27 cellular contexts compared by ENCODE assay signal in the genomic region with DNA sequence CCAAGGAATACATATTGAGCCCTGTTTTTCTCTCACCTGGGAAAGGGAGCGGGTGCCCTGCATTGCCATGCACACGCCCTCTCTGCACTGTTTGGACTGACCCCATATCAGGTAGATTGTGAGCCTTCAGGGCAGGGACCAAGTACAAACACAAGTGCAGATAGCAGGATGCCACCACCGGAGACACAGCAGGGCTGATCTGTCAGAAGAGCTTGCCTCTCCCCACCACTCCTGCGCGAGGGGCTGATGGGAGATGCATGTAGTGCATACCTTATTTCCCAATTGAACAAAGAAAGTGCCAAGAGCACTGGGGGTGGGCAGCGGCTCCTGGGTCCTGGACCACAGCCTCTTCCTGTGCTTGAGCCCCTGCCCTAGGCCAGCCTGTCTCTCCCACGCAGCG. TPM values are rescaled to one million over a fixed set of nuclear protein-coding genes. Genes with fewer than 3 reads are reported as not detected.
DNase-seq lines count a peak whose midpoint lies in the region; ATAC-seq and TF ChIP-seq lines count a peak whose summit lies in the region.
"Had no signal": no experiment of that assay in that cellular context is flagged by ENCODE, and none has a peak within 500 bp of the region (broad histone marks: within the 10 kb centered on the region; RNA-seq: fewer than 3 reads in every experiment).

No MANE protein-coding gene starts in this region.

- H2BK12ac ChIP-seq in trophoblast cell (ENCODE audit: low read length): peak overlapping the region; percentile 28

- no peak overlapping the region for H4K12ac ChIP-seq in trophoblast cell (ENCODE audit: low read depth, low read length)

- no peak for TF ChIP-seq POLR2A in prostate gland (IDR thresholded peaks at IDR 0.05)

- TF ChIP-seq CTCF in Caco-2 (IDR thresholded peaks at IDR 0.05; ENCODE audit: insufficient read depth in 1 of 2, low read depth in 1 of 2, low read length in 1 of 2, severe bottlenecking in 1 of 2, unreplicated experiment in 1 of 2): no peak
- TF ChIP-seq CTCF in Panc1 (IDR thresholded peaks at IDR 0.05): no peak
- TF ChIP-seq CTCF in PC-3 (conservative IDR thresholded peaks at IDR 0.05; ENCODE audit: low read depth, low read length): no peak
- TF ChIP-seq CTCF in prostate gland (IDR thresholded peaks at IDR 0.05): no peak
- no peak for TF ChIP-seq CTCF in mesothelial cell of epicardium (IDR thresholded peaks at IDR 0.05; ENCODE audit: unreplicated experiment)

- H3K9me3 Mint-ChIP-seq in Caco-2 (ENCODE audit: unreplicated experiment): peaks cover 12% of the 10 kb centered on the region
- peaks cover 22% of the 10 kb centered on the region for H3K9me3 Mint-ChIP-seq in mesothelial cell of epicardium
- H3K9me3 Mint-ChIP-seq: activated naive CD4-positive, alpha-beta T cell treated with anti-CD3 and anti-CD28 coated beads, Interleukin-2, amount 10 ng/mL, durations not matched to agents 7 days and 5 days had no signal

- H3K27ac ChIP-seq in Panc1 (ENCODE audit: low read length) (no peak overlapping the region), trophoblast cell (ENCODE audit: low read depth, low read length) (no peak overlapping the region), PC-3 (ENCODE audit: low read length) (no peak overlapping the region), prostate gland (no peak overlapping the region)
- H3K27ac ChIP-seq: adrenal gland, gastrocnemius medialis, neutrophil, testis, vagina had no signal

- ATAC-seq in Panc1 (peak; percentile 25), left colon (peak; percentile 47), PC-3 (no peak), HG02981 (IDR thresholded peaks at IDR 0.05; ENCODE audit: unreplicated experiment) (no peak)
- ATAC-seq: activated CD8-positive, alpha-beta T cell treated with anti-CD3 and anti-CD28 coated beads for 36 hours; gastrocnemius medialis had no signal

- POLR2A ChIA-PET in Caco-2 (lab: Charles Lee): no interaction called here
- POLR2A ChIA-PET in Panc1 (lab: Charles Lee): no interaction called here
- POLR2A ChIA-PET in PC-3 (lab: Charles Lee; ENCODE audit: unreplicated experiment): no interaction called here

- H3K27ac Mint-ChIP-seq in Caco-2 (ENCODE audit: unreplicated experiment) (peak overlapping the region; percentile 51), mesothelial cell of epicardium (no peak overlapping the region)
- H3K27ac Mint-ChIP-seq: activated CD8-positive, alpha-beta T cell treated with anti-CD3 and anti-CD28 coated beads for 36 hours; activated naive CD4-positive, alpha-beta T cell treated with anti-CD3 and anti-CD28 coated beads, Interleukin-2, amount 10 ng/mL, durations not matched to agents 7 days and 5 days; activated T-helper 1 cell treated with anti-CD3 and anti-CD28 coated beads, Interleukin-12 subunit alpha, Interleukin-12 subunit beta, Interleukin-2, Interleukin-4 antibody, amounts not matched to agents 30 ng/mL and 10 ng/mL and 1 ng/mL, durations not matched to agents 14 hours and 24 hours and 36 hours; CD4-positive, alpha-beta T cell had no signal

- peaks cover 8% of the 10 kb centered on the region for H3K4me1 Mint-ChIP-seq in Caco-2 (ENCODE audit: low read depth, unreplicated experiment)
- peaks cover 4% of the 10 kb centered on the region for H3K4me1 Mint-ChIP-seq in mesothelial cell of epicardium
- H3K4me1 Mint-ChIP-seq: activated naive CD4-positive, alpha-beta T cell treated with anti-CD3 and anti-CD28 coated beads, Interleukin-2, amount 10 ng/mL, durations not matched to agents 7 days and 5 days had no signal

- intact Hi-C loops in Caco-2 (cut with micrococcal nuclease; ENCODE audit: unreplicated experiment): loop anchor here (1.0 to 5.0 kb wide), 2 partner anchors 19 to 46 kb away; no protein-coding TSS in a partner anchor
- intact Hi-C loops in Panc1 (cut with micrococcal nuclease; ENCODE audit: unreplicated experiment): no loop called here
- intact Hi-C loops in left colon (cut with DNase I, micrococcal nuclease): no loop called here
- intact Hi-C loops in PC-3 (cut with micrococcal nuclease): no loop called here
- intact Hi-C loops in prostate gland (cut with DNase I): no loop called here

- in situ Hi-C loops in Panc1 (cut with HindIII; ENCODE audit: low pct_unique_long_range_greater_than_20kb, low sequenced_read_pairs): no loop called here

- H3K23ac ChIP-seq in trophoblast cell (ENCODE audit: low read length): no peak overlapping the region

- H3K4me3 Mint-ChIP-seq in Caco-2 (ENCODE audit: unreplicated experiment) (no peak overlapping the region), mesothelial cell of epicardium (no peak overlapping the region)
- H3K4me3 Mint-ChIP-seq: activated CD8-positive, alpha-beta T cell treated with anti-CD3 and anti-CD28 coated beads for 36 hours; activated naive CD4-positive, alpha-beta T cell treated with anti-CD3 and anti-CD28 coated beads, Interleukin-2, amount 10 ng/mL, durations not matched to agents 7 days and 5 days; activated T-helper 1 cell treated with anti-CD3 and anti-CD28 coated beads, Interleukin-12 subunit alpha, Interleukin-12 subunit beta, Interleukin-2, Interleukin-4 antibody, amounts not matched to agents 30 ng/mL and 10 ng/mL and 1 ng/mL, durations not matched to agents 14 hours and 24 hours and 36 hours; CD4-positive, alpha-beta T cell had no signal

- WGBS in trophoblast cell (ENCODE audit: extremely low coverage, insufficient coverage, insufficient read length): no CpG with 5 or more reads among the region's 8 CpGs
- 94% methylated on average over 8 of the region's 8 CpGs for WGBS in prostate gland

- no peak overlapping the region for H2BK120ac ChIP-seq in trophoblast cell (ENCODE audit: insufficient read depth, low read length, poor library complexity)

- no peak overlapping the region for H3K14ac ChIP-seq in trophoblast cell (ENCODE audit: low read length)

- H3K36me3 ChIP-seq in Caco-2 (ENCODE audit: control insufficient read depth, insufficient read depth, low read length): no peaks in the 10 kb centered on the region
- H3K36me3 ChIP-seq in Panc1 (ENCODE audit: control insufficient read depth, insufficient read depth, low read length): no peaks in the 10 kb centered on the region
- no peaks in the 10 kb centered on the region for H3K36me3 ChIP-seq in trophoblast cell (ENCODE audit: control insufficient read depth in 1 of 2, insufficient read depth in 2 of 2, low read length in 2 of 2)
- H3K36me3 ChIP-seq in PC-3 (ENCODE audit: low read depth, low read length): no peaks in the 10 kb centered on the region
- H3K36me3 ChIP-seq in prostate gland: no peaks in the 10 kb centered on the region
- H3K36me3 ChIP-seq: adrenal gland, gastrocnemius medialis, neutrophil, vagina had no signal

- H3K36me3 Mint-ChIP-seq in Caco-2 (ENCODE audit: insufficient read depth, unreplicated experiment) (no peaks in the 10 kb centered on the region), mesothelial cell of epicardium (peaks cover 5% of the 10 kb centered on the region)
- H3K36me3 Mint-ChIP-seq: activated naive CD4-positive, alpha-beta T cell treated with anti-CD3 and anti-CD28 coated beads, Interleukin-2, amount 10 ng/mL, durations not matched to agents 7 days and 5 days had no signal

- peak overlapping the region; percentile 9 for H3K18ac ChIP-seq in trophoblast cell (ENCODE audit: low read length)

- H3K79me1 ChIP-seq in trophoblast cell (ENCODE audit: low read length): peaks cover 10% of the 10 kb centered on the region

- peak in 1 of 2 experiments; percentile 11 for DNase-seq in Caco-2
- no peak for DNase-seq in Panc1 (ENCODE audit: low read depth, low spot score)
- DNase-seq in left colon: peak in 1 of 2 donors; percentile 28
- no peak for DNase-seq in trophoblast cell
- no peak for DNase-seq in PC-3
- DNase-seq in prostate gland (ENCODE audit: low spot score): no peak
- DNase-seq in mesothelial cell of epicardium (ENCODE audit: low spot score in 2 of 2, unreplicated experiment in 2 of 2): no peak
- DNase-seq: activated CD8-positive, alpha-beta memory T cell treated with anti-CD3 and anti-CD28 coated beads, Interleukin-2, amount 50 U/mL, for 48 hours; activated CD8-positive, alpha-beta T cell treated with anti-CD3 and anti-CD28 coated beads for 36 hours; activated naive CD4-positive, alpha-beta T cell treated with anti-CD3 and anti-CD28 coated beads, Interleukin-2, amount 10 ng/mL, durations not matched to agents 7 days and 5 days; adrenal gland; CD4-positive, alpha-beta T cell; DMS 273 treated with DMSO at 0.1 percent for 48 hours; gastrocnemius medialis; hippocampal formation; Kasumi-1; NCI-H748 treated with DMSO at 0.1 percent for 48 hours; SHP77 treated with DMSO at 0.1 percent for 48 hours; stimulated activated naive CD4-positive, alpha-beta T cell; testis had no signal

- H3K79me2 ChIP-seq in trophoblast cell (ENCODE audit: control insufficient read depth, insufficient read depth, low read length, poor library complexity) (no peaks in the 10 kb centered on the region), PC-3 (ENCODE audit: low read length) (no peaks in the 10 kb centered on the region)

- H3K9me2 ChIP-seq in PC-3 (replicated peaks; ENCODE audit: low read length): no peaks in the 10 kb centered on the region

- H4K91ac ChIP-seq in trophoblast cell (ENCODE audit: low read depth, low read length): no peak overlapping the region

- H3K9ac ChIP-seq in trophoblast cell (ENCODE audit: low read length) (no peak overlapping the region), PC-3 (ENCODE audit: low read length) (no peak overlapping the region)

- H2AK5ac ChIP-seq in trophoblast cell (ENCODE audit: low read length): peak overlapping the region; percentile 31

- no peak overlapping the region for H3K4ac ChIP-seq in trophoblast cell (ENCODE audit: low read depth, low read length)

- H4K20me1 ChIP-seq in PC-3 (ENCODE audit: low read length): no peaks in the 10 kb centered on the region

- no peak overlapping the region for H4K8ac ChIP-seq in trophoblast cell (ENCODE audit: low read depth, low read length)

- no peaks in the 10 kb centered on the region for H3K27me3 ChIP-seq in Caco-2 (replicated peaks; ENCODE audit: control insufficient read depth, insufficient read depth, low read length)
- H3K27me3 ChIP-seq in Panc1 (ENCODE audit: control insufficient read depth, insufficient read depth, low read length): no peaks in the 10 kb centered on the region
- no peaks in the 10 kb centered on the region for H3K27me3 ChIP-seq in trophoblast cell (ENCODE audit: insufficient read depth, low read length)
- no peaks in the 10 kb centered on the region for H3K27me3 ChIP-seq in PC-3 (ENCODE audit: low read length)
- H3K27me3 ChIP-seq in prostate gland (replicated peaks; ENCODE audit: insufficient read depth): no peaks in the 10 kb centered on the region
- H3K27me3 ChIP-seq: adrenal gland, gastrocnemius medialis, neutrophil, testis, vagina had no signal

- no peak overlapping the region for H3K4me3 ChIP-seq in Caco-2 (ENCODE audit: low read depth, low read length)
- no peak overlapping the region for H3K4me3 ChIP-seq in Panc1 (ENCODE audit: low read depth in 2 of 2, low read length in 2 of 2)
- H3K4me3 ChIP-seq in trophoblast cell (ENCODE audit: low read depth, low read length): no peak overlapping the region
- no peak overlapping the region for H3K4me3 ChIP-seq in PC-3 (ENCODE audit: low read length)
- no peak overlapping the region for H3K4me3 ChIP-seq in prostate gland
- H3K4me3 ChIP-seq: adrenal gland, gastrocnemius medialis, testis, vagina had no signal

- CTCF ChIA-PET in Caco-2 (lab: Charles Lee) (no interaction called here), Panc1 (lab: Charles Lee) (no interaction called here), PC-3 (lab: Charles Lee) (no interaction called here)

- no peaks in the 10 kb centered on the region for H3F3A ChIP-seq in PC-3 (ENCODE audit: low read length, unreplicated experiment)

- H3K4me1 ChIP-seq in Caco-2: peaks cover 16% of the 10 kb centered on the region
- H3K4me1 ChIP-seq in Panc1 (ENCODE audit: control insufficient read depth, insufficient read depth, low read length): no peaks in the 10 kb centered on the region
- peaks cover 20 to 21% of the 10 kb centered on the region in 2 experiments for H3K4me1 ChIP-seq in trophoblast cell (ENCODE audit: control insufficient read depth in 1 of 2, insufficient read depth in 2 of 2, low read length in 2 of 2)
- H3K4me1 ChIP-seq in PC-3 (ENCODE audit: insufficient read depth, low read length): peaks cover 6% of the 10 kb centered on the region; the same call in 1 of the 2 replicates
- H3K4me1 ChIP-seq in prostate gland (replicated peaks): no peaks in the 10 kb centered on the region
- H3K4me1 ChIP-seq: adrenal gland, gastrocnemius medialis, testis had no signal

- no peaks in the 10 kb centered on the region for H3K27me3 Mint-ChIP-seq in Caco-2 (ENCODE audit: insufficient read depth, unreplicated experiment)
- H3K27me3 Mint-ChIP-seq in mesothelial cell of epicardium (ENCODE audit: low read depth): no peaks in the 10 kb centered on the region

- H2BK5ac ChIP-seq in trophoblast cell (ENCODE audit: low read depth, low read length, poor library complexity): no peak overlapping the region

- H2AFZ ChIP-seq in trophoblast cell (ENCODE audit: insufficient read depth, low read length, poor library complexity) (no peak overlapping the region), PC-3 (ENCODE audit: low read length) (no peak overlapping the region)

- H3K4me2 ChIP-seq in trophoblast cell (ENCODE audit: low read length) (no peak overlapping the region), PC-3 (ENCODE audit: low read length) (no peak overlapping the region)

- H3K9me3 ChIP-seq in Caco-2 (0 out of 2 replicates have a peak, but pooled peaks cover 3% of the 10 kb centered on the region), Panc1 (ENCODE audit: control insufficient read depth, insufficient read depth, low read depth, low read length) (peaks cover 16% of the 10 kb centered on the region; the same call in 1 of the 2 replicates), trophoblast cell (ENCODE audit: insufficient read depth, low read depth, low read length) (peaks cover 8% of the 10 kb centered on the region), PC-3 (ENCODE audit: low read length) (no peaks in the 10 kb centered on the region), prostate gland (no peaks in the 10 kb centered on the region)
- H3K9me3 ChIP-seq: gastrocnemius medialis, neutrophil, testis, vagina had no signal

- BruUV-seq in Caco-2 (replicated peaks; lab: Mats Ljungman, UMichigan) (no TSS peak), Panc1 (replicated peaks; lab: Mats Ljungman, UMichigan) (no TSS peak), PC-3 (replicated peaks; lab: Mats Ljungman, UMichigan) (no TSS peak)

RNA-seq across cellular contexts. Expression of a gene that starts 9.0 kb away (rescaled TPM):
- total RNA-seq in Caco-2 (2022): 2.2 and 2.5 TPM in 2 replicates
- 0.62 TPM for total RNA-seq in Panc1 (2021; ENCODE audit: unreplicated experiment)
- polyA plus RNA-seq in Panc1 (2012; ENCODE audit: insufficient read length): 3.8 TPM
- total RNA-seq in left colon: 10 to 100 TPM; 50.6 to 57.7 TPM
- polyA plus RNA-seq in trophoblast cell (2013): 416 and 421 TPM in 2 replicates
- total RNA-seq in PC-3 (2014; rRNA removed): not detected in 2 replicates
- 10 to 100 TPM; 15.9 to 46.7 TPM for total RNA-seq in prostate gland
- 20.5 to 25.5 TPM (median 24.1 TPM) in 3 replicates for total RNA-seq in mesothelial cell of epicardium
- total RNA-seq: A673; activated CD8-positive, alpha-beta T cell treated with anti-CD3 and anti-CD28 coated beads for 36 hours; activated T-helper 1 cell treated with anti-CD3 and anti-CD28 coated beads, Interleukin-12 subunit alpha, Interleukin-12 subunit beta, Interleukin-2, Interleukin-4 antibody, amounts not matched to agents 30 ng/mL and 10 ng/mL and 1 ng/mL, durations not matched to agents 14 hours and 24 hours and 36 hours; CD4-positive, alpha-beta T cell; myocyte; T-helper 2 cell treated with Interferon-gamma antibody and Interleukin-4, amounts not matched to agents 100 ng/mL and 5 ng/mL, for 36 hours had no signal

Comparison
In these comparisons a context has a peak if more than half of its experiments do, and no peak if none do; other contexts are left out.
1. ATAC-seq: peak in Panc1 (single experiment) and left colon (single experiment); none in PC-3 (single experiment) and HG02981 (single experiment).